Comparison of ENCODE assay signal across 8 cellular contexts in genomic region chr16:67845291-67846062, GRCh38. TPM values are rescaled to one million over a fixed set of nuclear protein-coding genes. Genes with fewer than 3 reads are reported as not detected.
A peak's percentile ranks its signal among the peaks of the same experiment; 100 is the strongest.
DNase-seq lines count a peak whose midpoint lies in the region; ATAC-seq and TF ChIP-seq lines count a peak whose summit lies in the region.

No MANE protein-coding gene starts in this region.

- no peak overlapping the region for H2AFZ ChIP-seq in Loucy (ENCODE audit: low read length)

- no peaks in the 10 kb centered on the region for H3F3A ChIP-seq in Loucy (ENCODE audit: low read depth)

- intact Hi-C loops in CD4-positive, alpha-beta T cell (cut with DNase I, micrococcal nuclease) = loop anchor here (1.0 to 10.0 kb wide), 7 partner anchors 12 to 621 kb away; partner anchors contain the start of genes RANBP10 (in 2 of the 2), TSNAXIP1 (in 2 of the 2), C16orf86 (in 1 of the 2) and ENKD1 (in 1 of the 2)

- no peaks in the 10 kb centered on the region for H3K36me3 ChIP-seq in Loucy (ENCODE audit: insufficient read depth, low read length)

- peaks cover 55% of the 10 kb centered on the region for H3K4me1 Mint-ChIP-seq in CD4-positive, alpha-beta T cell (ENCODE audit: low read depth)
- peaks cover 59% of the 10 kb centered on the region for H3K4me1 Mint-ChIP-seq in chondrocyte (ENCODE audit: low read depth)
- peaks cover 56% of the 10 kb centered on the region for H3K4me1 Mint-ChIP-seq in nephron progenitor cell

- no peak for ATAC-seq in CD4-positive, alpha-beta T cell (ENCODE audit: poor library complexity)
- ATAC-seq in HG02885 (IDR thresholded peaks at IDR 0.05; ENCODE audit: poor library complexity, unreplicated experiment) = no peak

- H3K27ac ChIP-seq in CD4-positive, alpha-beta T cell (ENCODE audit: low read depth, low read length) = peak overlapping the region; percentile 85

- H3K9me3 ChIP-seq in CD4-positive, alpha-beta T cell (ENCODE audit: control insufficient read depth, low read length) = no peaks in the 10 kb centered on the region
- H3K9me3 ChIP-seq in Loucy (ENCODE audit: insufficient read depth, low read depth, low read length) = no peaks in the 10 kb centered on the region

- H3K27me3 ChIP-seq in CD4-positive, alpha-beta T cell (ENCODE audit: control insufficient read depth, insufficient read depth, low read length) = no peaks in the 10 kb centered on the region
- peaks cover 4% of the 10 kb centered on the region for H3K27me3 ChIP-seq in Loucy (ENCODE audit: insufficient read depth, low read length, poor library complexity, severe bottlenecking)

- H3K9me3 Mint-ChIP-seq in CD4-positive, alpha-beta T cell = no peaks in the 10 kb centered on the region
- H3K9me3 Mint-ChIP-seq in chondrocyte (ENCODE audit: low read depth) (no peaks in the 10 kb centered on the region), nephron progenitor cell (no peaks in the 10 kb centered on the region)

- peak overlapping the region; percentile 95 for H3K27ac Mint-ChIP-seq in CD4-positive, alpha-beta T cell
- peak overlapping the region; percentile 92 for H3K27ac Mint-ChIP-seq in chondrocyte (ENCODE audit: unreplicated experiment)
- H3K27ac Mint-ChIP-seq in nephron progenitor cell = peak overlapping the region; percentile 99

- no peak for TF ChIP-seq CTCF in CD4-positive, alpha-beta T cell (IDR thresholded peaks at IDR 0.05)
- no peak for TF ChIP-seq CTCF in Loucy (conservative IDR thresholded peaks at IDR 0.05; ENCODE audit: low read length)
- TF ChIP-seq CTCF in chondrocyte (IDR thresholded peaks at IDR 0.05) = no peak
- no peak for TF ChIP-seq CTCF in nephron progenitor cell (IDR thresholded peaks at IDR 0.05)

- H3K36me3 Mint-ChIP-seq in CD4-positive, alpha-beta T cell (ENCODE audit: low read depth) = peaks cover 30% of the 10 kb centered on the region
- H3K36me3 Mint-ChIP-seq in chondrocyte (ENCODE audit: low read depth) (no peaks in the 10 kb centered on the region), nephron progenitor cell (ENCODE audit: low read depth) (peaks cover 13% of the 10 kb centered on the region)

- no peaks in the 10 kb centered on the region for H3K27me3 Mint-ChIP-seq in CD4-positive, alpha-beta T cell
- H3K27me3 Mint-ChIP-seq in chondrocyte (ENCODE audit: low read depth) (no peaks in the 10 kb centered on the region), nephron progenitor cell (ENCODE audit: low read depth, poor library complexity) (no peaks in the 10 kb centered on the region)

- peaks cover 46% of the 10 kb centered on the region for H3K4me1 ChIP-seq in Loucy (ENCODE audit: insufficient read depth, low read length, poor library complexity, severe bottlenecking)

- peaks cover 32% of the 10 kb centered on the region for H4K20me1 ChIP-seq in Loucy (ENCODE audit: insufficient read depth, low read length, poor library complexity, severe bottlenecking)

- H3K4me3 Mint-ChIP-seq in CD4-positive, alpha-beta T cell = peak overlapping the region; percentile 86
- peak overlapping the region; percentile 83 for H3K4me3 Mint-ChIP-seq in chondrocyte (ENCODE audit: unreplicated experiment)
- peak overlapping the region; percentile 93 for H3K4me3 Mint-ChIP-seq in nephron progenitor cell

- H3K79me2 ChIP-seq in Loucy (ENCODE audit: insufficient read depth, low read length) = peaks cover 71% of the 10 kb centered on the region

- DNase-seq in CD4-positive, alpha-beta T cell = no peak
- DNase-seq in chondrocyte (ENCODE audit: low spot score) (no peak), nephron progenitor cell (no peak), D341Med (ENCODE audit: low spot score) (no peak)
- DNase-seq in stimulated activated CD4-positive, alpha-beta T cell treated with anti-CD3 and anti-CD28 coated beads, Interleukin-4, amount 100 ng/mL, for 24 hours = no peak
- no peak for DNase-seq in central memory CD4-positive, alpha-beta T cell

- H3K4me2 ChIP-seq in Loucy (ENCODE audit: low read depth, low read length, poor library complexity, severe bottlenecking) = peak overlapping the region; percentile 88

- H3K9ac ChIP-seq in Loucy (ENCODE audit: low read depth, low read length, poor library complexity, severe bottlenecking) = peak overlapping the region; percentile 87

- H3K9me2 ChIP-seq in Loucy (replicated peaks; ENCODE audit: low read depth, low read length) = no peaks in the 10 kb centered on the region

- peak overlapping the region; percentile 84 for H3K4me3 ChIP-seq in Loucy (ENCODE audit: low read length, poor library complexity, severe bottlenecking)

- POLR2A ChIA-PET in CD4-positive, alpha-beta T cell (lab: Charles Lee) = interaction anchor here (0.8 to 3.0 kb wide), 11 partner anchors 12 to 239 kb away, joined by 3 to 26 read pairs (median 7); partner anchors contain the start of genes ACD, EDC4, NFATC3 and PSMB10

- CTCF ChIA-PET in CD4-positive, alpha-beta T cell (lab: Charles Lee) = interaction anchor here (0.9 to 4.9 kb wide), 3 partner anchors 12 to 195 kb away, joined by 3 to 41 read pairs (median 4); no protein-coding TSS in a partner anchor

RNA-seq across cellular contexts. Expression of gene NUTF2, which starts 1.3 kb away (rescaled TPM):
- 10 to 100 TPM; 24.0 to 25.7 TPM for total RNA-seq in CD4-positive, alpha-beta T cell
- total RNA-seq in chondrocyte = 131 to 147 TPM (median 135 TPM) in 3 replicates

RNA-seq across cellular contexts. Expression of gene CENPT, which starts 2.0 kb away (rescaled TPM):
- 10 to 100 TPM; 77.5 to 84.1 TPM for total RNA-seq in CD4-positive, alpha-beta T cell
- total RNA-seq in chondrocyte = 50.5 to 58.3 TPM (median 52.8 TPM) in 3 replicates

RNA-seq across cellular contexts. Expression of gene THAP11, which starts 3.4 kb away (rescaled TPM):
- total RNA-seq in CD4-positive, alpha-beta T cell = 10 to 100 TPM; 31.2 to 32.1 TPM
- 25.3 to 26.3 TPM (median 25.7 TPM) in 3 replicates for total RNA-seq in chondrocyte

RNA-seq across cellular contexts. Expression of gene EDC4, which starts 27.4 kb away (rescaled TPM):
- total RNA-seq in CD4-positive, alpha-beta T cell = 100 to 1,000 TPM; 134 to 145 TPM
- total RNA-seq in chondrocyte = 67.6 to 77.2 TPM (median 67.9 TPM) in 3 replicates

RNA-seq across cellular contexts. Expression of gene TSNAXIP1, which starts 38.8 kb away (rescaled TPM):
- under 1 TPM; 0.52 to 0.61 TPM for total RNA-seq in CD4-positive, alpha-beta T cell
- total RNA-seq in chondrocyte = 1.8 to 3.1 TPM (median 2.3 TPM) in 3 replicates
